In the genomic region with DNA sequence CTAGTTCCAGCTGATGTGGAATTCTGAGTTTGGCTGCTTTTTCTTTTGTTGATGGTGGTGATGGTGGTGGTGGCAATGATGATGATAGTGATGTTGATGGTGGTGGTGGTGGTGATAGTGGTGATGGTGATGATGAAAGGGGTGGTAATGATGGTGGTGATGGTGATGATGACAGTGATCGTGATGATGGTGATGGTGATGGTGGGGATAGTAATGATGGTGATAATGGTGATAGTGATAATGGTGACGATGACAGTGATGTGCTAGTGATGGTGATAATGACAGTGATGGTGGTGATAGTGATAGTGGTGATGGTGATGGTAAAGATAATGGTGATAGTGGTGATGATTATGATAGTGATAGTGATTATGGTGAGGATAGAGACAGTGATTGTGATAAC, we compare ENCODE assay signal across 1 cellular context.
TF ChIP-seq lines count a peak whose summit lies in the region.

No MANE protein-coding gene starts in this region.

TF ChIP-seq in HepG2, 621 proteins besides CTCF, POLR2A, EP300 and RAD21 (continued from another document):
- TF ChIP-seq NONO (IDR thresholded peaks at IDR 0.05) = peak; percentile 62; the same call in 1 of the 2 replicates
- TF ChIP-seq NONO (CRISPR knock-in tag; conservative IDR thresholded peaks at IDR 0.05) = no peak
- no peak for TF ChIP-seq ZSCAN20 (CRISPR knock-in tag; IDR thresholded peaks at IDR 0.05; ENCODE audit: borderline replicate concordance)
